In genomic region chr17:68207651-68208253, GRCh38 we compare ENCODE assay signal across 16 cellular contexts. TPM values are rescaled to one million over a fixed set of nuclear protein-coding genes. Genes with fewer than 3 reads are reported as not detected.
A peak's percentile ranks its signal among the peaks of the same experiment; 100 is the strongest.
DNase-seq lines count a peak whose midpoint lies in the region; TF ChIP-seq lines count a peak whose summit lies in the region.
"Had no signal": no experiment of that assay in that cellular context is flagged by ENCODE, and none has a peak within 500 bp of the region (broad histone marks: within the 10 kb centered on the region; RNA-seq: fewer than 3 reads in every experiment).

No MANE protein-coding gene starts in this region.

- peak overlapping the region; percentile 87 for H3K4me3 Mint-ChIP-seq in activated CD4-positive, alpha-beta T cell treated with anti-CD3 and anti-CD28 coated beads, Interleukin-2, amount 10 ng/mL, durations not matched to agents 7 days and 5 days
- H3K4me3 Mint-ChIP-seq in endodermal cell = peak overlapping the region; percentile 82

- H3K4me2 ChIP-seq in OCI-LY7 (ENCODE audit: low read length) = peak overlapping the region; percentile 76

- BruUV-seq in OCI-LY7 (replicated peaks; lab: Mats Ljungman, UMichigan) = no TSS peak

- peaks cover 3% of the 10 kb centered on the region for H3K27me3 Mint-ChIP-seq in activated CD4-positive, alpha-beta T cell treated with anti-CD3 and anti-CD28 coated beads, Interleukin-2, amount 10 ng/mL, durations not matched to agents 7 days and 5 days
- peaks cover 24% of the 10 kb centered on the region for H3K27me3 Mint-ChIP-seq in endodermal cell (ENCODE audit: insufficient read depth)

- 94 to 100% methylated on average over 10 to 36 of the region's 37 CpGs for WGBS in endodermal cell (ENCODE audit: insufficient coverage in 1 of 2, insufficient read length in 1 of 2), 2 experiments
- 92 to 94% methylated on average over 37 of the region's 37 CpGs for WGBS in sigmoid colon, 2 donors

- H3K4me1 ChIP-seq in OCI-LY7 (ENCODE audit: insufficient read depth, low read length, poor library complexity, severe bottlenecking) (peaks cover 56% of the 10 kb centered on the region), endodermal cell (ENCODE audit: control insufficient read depth, insufficient read depth, low read length) (no peaks in the 10 kb centered on the region), sigmoid colon (peaks cover 0 to 22% (median 9%) of the 10 kb centered on the region in 4 donors)

- H3K9me2 ChIP-seq in OCI-LY7 (ENCODE audit: insufficient read depth, low read length) = no peaks in the 10 kb centered on the region

- intact Hi-C loops in OCI-LY7 (cut with micrococcal nuclease; ENCODE audit: unreplicated experiment) (no loop called here), sigmoid colon (cut with DNase I) (loop anchor here (5.0 kb wide), 1 partner anchor 255 kb away; no protein-coding TSS in a partner anchor)

- no peak overlapping the region for H3K9ac ChIP-seq in endodermal cell (ENCODE audit: extremely low read depth, low read length, poor library complexity, severe bottlenecking)

- no peak overlapping the region for H3K27ac Mint-ChIP-seq in activated CD4-positive, alpha-beta T cell treated with anti-CD3 and anti-CD28 coated beads, Interleukin-2, amount 10 ng/mL, durations not matched to agents 7 days and 5 days
- no peak overlapping the region for H3K27ac Mint-ChIP-seq in endodermal cell

- peaks cover 37% of the 10 kb centered on the region for H3K4me1 Mint-ChIP-seq in activated CD4-positive, alpha-beta T cell treated with anti-CD3 and anti-CD28 coated beads, Interleukin-2, amount 10 ng/mL, durations not matched to agents 7 days and 5 days
- peaks cover 8% of the 10 kb centered on the region for H3K4me1 Mint-ChIP-seq in endodermal cell

- H3K36me3 ChIP-seq in OCI-LY7 (ENCODE audit: insufficient read depth, low read length) = peaks cover 50% of the 10 kb centered on the region
- peaks cover 13% of the 10 kb centered on the region for H3K36me3 ChIP-seq in endodermal cell (ENCODE audit: control insufficient read depth, insufficient read depth, low read length)
- H3K36me3 ChIP-seq in sigmoid colon = peaks cover 0 to 10% (median 0%) of the 10 kb centered on the region in 4 donors
- H3K36me3 ChIP-seq: neutrophil had no signal

- H3K27ac ChIP-seq in OCI-LY7 (ENCODE audit: low read depth, low read length, poor library complexity, severe bottlenecking) (peak overlapping the region; percentile 84), endodermal cell (ENCODE audit: low read depth, low read length) (no peak overlapping the region), sigmoid colon (peak overlapping the region in 3 of 4 donors; percentile 31 to 53 (median 34))
- H3K27ac ChIP-seq: neutrophil, RWPE1 had no signal

- peaks cover 23% of the 10 kb centered on the region for H3K27me3 ChIP-seq in endodermal cell (ENCODE audit: control insufficient read depth, insufficient read depth, low read length, poor library complexity, severe bottlenecking)
- peaks cover 0 to 6% (median 0%) of the 10 kb centered on the region in 3 donors for H3K27me3 ChIP-seq in sigmoid colon

- H3K36me3 Mint-ChIP-seq in activated CD4-positive, alpha-beta T cell treated with anti-CD3 and anti-CD28 coated beads, Interleukin-2, amount 10 ng/mL, durations not matched to agents 7 days and 5 days (ENCODE audit: low read depth) = peaks cover 40% of the 10 kb centered on the region
- H3K36me3 Mint-ChIP-seq in endodermal cell (ENCODE audit: low read depth) = peaks cover 22% of the 10 kb centered on the region

- TF ChIP-seq EP300 in sigmoid colon (IDR thresholded peaks at IDR 0.05) = no peak

- no peak for TF ChIP-seq CTCF in OCI-LY7 (conservative IDR thresholded peaks at IDR 0.05; ENCODE audit: low read length)
- no peak for TF ChIP-seq CTCF in endodermal cell (conservative IDR thresholded peaks at IDR 0.05)
- no peak for TF ChIP-seq CTCF in sigmoid colon (IDR thresholded peaks at IDR 0.05)

- H3K79me2 ChIP-seq in OCI-LY7 (ENCODE audit: insufficient read depth, low read depth, low read length) = peaks cover 65% of the 10 kb centered on the region

- DNase-seq in activated CD4-positive, alpha-beta T cell treated with anti-CD3 and anti-CD28 coated beads, Interleukin-2, amount 10 ng/mL, durations not matched to agents 7 days and 5 days = no peak
- DNase-seq in activated CD4-positive, alpha-beta T cell treated with anti-CD3 and anti-CD28 coated beads, Interleukin-2, amount 50 U/mL, for 1 hour = no peak
- DNase-seq in OCI-LY7 (ENCODE audit: low spot score) (no peak), endodermal cell (no peak), sigmoid colon (no peak), amniotic stem cell (lab: John Stamatoyannopoulos, UW) (no peak), DMS114 treated with DMSO at 0.1 percent for 48 hours (lab: John Stamatoyannopoulos, UW; ENCODE audit: unreplicated experiment) (no peak), RKO (ENCODE audit: low spot score) (no peak)
- DNase-seq: Calu3, GOT3, NCI-H526, T1000 had no signal

- no peak overlapping the region for H2AFZ ChIP-seq in OCI-LY7 (ENCODE audit: low read length)

- POLR2A ChIA-PET in activated CD4-positive, alpha-beta T cell treated with anti-CD3 and anti-CD28 coated beads, Interleukin-2, amount 10 ng/mL, durations not matched to agents 7 days and 5 days (lab: Charles Lee) = no interaction called here
- POLR2A ChIA-PET in OCI-LY7 (lab: Charles Lee) = interaction anchor here (0.8 to 9.9 kb wide), 5 partner anchors 22 to 252 kb away, joined by 3 to 72 read pairs (median 4); no protein-coding TSS in a partner anchor

- H3K9me3 ChIP-seq in OCI-LY7 (ENCODE audit: low read length) = no peaks in the 10 kb centered on the region
- H3K9me3 ChIP-seq in endodermal cell (ENCODE audit: control insufficient read depth, low read length) = no peaks in the 10 kb centered on the region
- H3K9me3 ChIP-seq in sigmoid colon = no peaks in the 10 kb centered on the region
- H3K9me3 ChIP-seq: neutrophil had no signal

- no peaks in the 10 kb centered on the region for H4K20me1 ChIP-seq in OCI-LY7 (ENCODE audit: insufficient read depth, low read length)

- CTCF ChIA-PET in activated CD4-positive, alpha-beta T cell treated with anti-CD3 and anti-CD28 coated beads, Interleukin-2, amount 10 ng/mL, durations not matched to agents 7 days and 5 days (lab: Charles Lee) = no interaction called here
- CTCF ChIA-PET in OCI-LY7 (lab: Charles Lee; ENCODE audit: unreplicated experiment) = no interaction called here

- H3K4me3 ChIP-seq in OCI-LY7 (ENCODE audit: low read depth, low read length, poor library complexity, severe bottlenecking) (peak overlapping the region; percentile 77), endodermal cell (ENCODE audit: low read length) (peak overlapping the region; percentile 95), sigmoid colon (peak overlapping the region in 2 of 4 donors; percentile 5 to 76)
- H3K4me3 ChIP-seq: K562 had no signal

- H3K9me3 Mint-ChIP-seq in activated CD4-positive, alpha-beta T cell treated with anti-CD3 and anti-CD28 coated beads, Interleukin-2, amount 10 ng/mL, durations not matched to agents 7 days and 5 days = no peaks in the 10 kb centered on the region
- H3K9me3 Mint-ChIP-seq in endodermal cell = peaks cover 3% of the 10 kb centered on the region
- H3K9me3 Mint-ChIP-seq: activated naive CD4-positive, alpha-beta T cell treated with anti-CD3 and anti-CD28 coated beads, Interleukin-2, amount 50 U/mL, for 72 hours had no signal

- no peak for TF ChIP-seq POLR2A in sigmoid colon (IDR thresholded peaks at IDR 0.05)

RNA-seq across cellular contexts. Expression of gene AMZ2, which starts 40.1 kb away (rescaled TPM):
- 10 to 100 TPM; 72.5 to 82.3 TPM for total RNA-seq in activated CD4-positive, alpha-beta T cell treated with anti-CD3 and anti-CD28 coated beads, Interleukin-2, amount 10 ng/mL, durations not matched to agents 7 days and 5 days
- 105 and 117 TPM in 2 replicates for total RNA-seq in OCI-LY7 (2014; rRNA removed; shearing (Covaris generic))
- total RNA-seq in OCI-LY7 (2022) = 248 and 285 TPM in 2 replicates
- total RNA-seq in endodermal cell = 10 to 100 TPM; 64.0 to 89.4 TPM
- 88.9 TPM for polyA plus RNA-seq in endodermal cell (2013, experiment 1 of 2)
- polyA plus RNA-seq in endodermal cell (2013, experiment 2 of 2) = 86.9 TPM
- total RNA-seq in sigmoid colon = 10 to 100 TPM; 55.9 to 80.1 (median 62.8) TPM
- 10 to 100 TPM; 30.8 to 34.7 (median 34.2) TPM for polyA plus RNA-seq in sigmoid colon
